Comparison of ENCODE assay signal across 24 cellular contexts in genomic region chr11:45692808-45693453, GRCh38. TPM values are rescaled to one million over a fixed set of nuclear protein-coding genes. Genes with fewer than 3 reads are reported as not detected.
"Had no signal": no experiment of that assay in that cellular context is flagged by ENCODE, and none has a peak within 500 bp of the region (broad histone marks: within the 10 kb centered on the region; RNA-seq: fewer than 3 reads in every experiment).

No MANE protein-coding gene starts in this region.

- H3K4me3 ChIP-seq: ascending aorta, colonic mucosa, hepatocyte, smooth muscle cell, tibial nerve, vagina had no signal

- H3K4me1 Mint-ChIP-seq: activated naive CD4-positive, alpha-beta T cell treated with anti-CD3 and anti-CD28 coated beads, Interleukin-2, amount 10 ng/mL, durations not matched to agents 7 days and 5 days; central memory CD8-positive, alpha-beta T cell; stimulated activated effector memory CD8-positive, alpha-beta T cell treated with anti-CD3 and anti-CD28 coated beads, Interleukin-12 subunit alpha, Interleukin-12 subunit beta, amount 100 ng/mL, for 72 hours had no signal

- H3K79me2 ChIP-seq: hepatocyte, parathyroid adenoma had no signal

- ATAC-seq: left cardiac atrium; naive thymus-derived CD4-positive, alpha-beta T cell; sciatic nerve; stimulated activated effector memory CD8-positive, alpha-beta T cell treated with anti-CD3 and anti-CD28 coated beads, Interleukin-12 subunit alpha, Interleukin-12 subunit beta, amount 100 ng/mL, for 72 hours had no signal

- H3K27ac ChIP-seq: ascending aorta, colonic mucosa, epithelial cell of prostate, hepatocyte, neutrophil, parathyroid adenoma, tibial nerve, vagina, VCaP had no signal

- H3K9me3 Mint-ChIP-seq: activated naive CD4-positive, alpha-beta T cell treated with anti-CD3 and anti-CD28 coated beads, Interleukin-2, amount 10 ng/mL, durations not matched to agents 7 days and 5 days; central memory CD8-positive, alpha-beta T cell; endodermal cell; naive thymus-derived CD4-positive, alpha-beta T cell; stimulated activated effector memory CD8-positive, alpha-beta T cell treated with anti-CD3 and anti-CD28 coated beads, Interleukin-12 subunit alpha, Interleukin-12 subunit beta, amount 100 ng/mL, for 72 hours; T-helper 1 cell treated with Interleukin-12 subunit alpha and Interleukin-12 subunit beta and Interleukin-4 antibody, amounts not matched to agents 30 μg/mL and 1 μg/mL, for 36 hours had no signal

- H2AFZ ChIP-seq: hepatocyte, parathyroid adenoma had no signal

- H3K27ac Mint-ChIP-seq: activated naive CD4-positive, alpha-beta T cell treated with anti-CD3 and anti-CD28 coated beads, Interleukin-2, amount 10 ng/mL, durations not matched to agents 7 days and 5 days; endodermal cell; naive thymus-derived CD4-positive, alpha-beta T cell; stimulated activated effector memory CD8-positive, alpha-beta T cell treated with anti-CD3 and anti-CD28 coated beads, Interleukin-12 subunit alpha, Interleukin-12 subunit beta, amount 100 ng/mL, for 72 hours; T-helper 1 cell treated with Interleukin-12 subunit alpha and Interleukin-12 subunit beta and Interleukin-4 antibody, amounts not matched to agents 30 μg/mL and 1 μg/mL, for 36 hours had no signal

- DNase-seq: activated CD4-positive, alpha-beta T cell treated with anti-CD3 and anti-CD28 coated beads, Interleukin-2, amount 50 U/mL, for 4 hours; activated CD4-positive, CD25-positive, alpha-beta regulatory T cell treated with anti-CD3 and anti-CD28 coated beads, Interleukin-2, amount 50 U/mL, for 72 hours; activated naive CD4-positive, alpha-beta T cell treated with anti-CD3 and anti-CD28 coated beads, Interleukin-2, amount 10 ng/mL, durations not matched to agents 7 days and 5 days; activated T-cell treated with anti-CD3 and anti-CD28 coated beads for 4 hours; colonic mucosa; endodermal cell; foreskin fibroblast; left cardiac atrium; mesenchymal stem cell; naive thymus-derived CD4-positive, alpha-beta T cell; stimulated activated CD4-positive, alpha-beta T cell treated with anti-CD3 and anti-CD28 coated beads, Interleukin-4, amount 100 ng/mL, for 24 hours had no signal

- H3K27me3 ChIP-seq: ascending aorta, colonic mucosa, hepatocyte, tibial nerve, vagina had no signal

- H3K4me1 ChIP-seq: ascending aorta, colonic mucosa, parathyroid adenoma, tibial nerve, vagina had no signal

- H3K9me3 ChIP-seq: ascending aorta, colonic mucosa, neutrophil, tibial nerve, vagina had no signal

- H3K36me3 Mint-ChIP-seq: activated naive CD4-positive, alpha-beta T cell treated with anti-CD3 and anti-CD28 coated beads, Interleukin-2, amount 10 ng/mL, durations not matched to agents 7 days and 5 days; naive thymus-derived CD4-positive, alpha-beta T cell; stimulated activated effector memory CD8-positive, alpha-beta T cell treated with anti-CD3 and anti-CD28 coated beads, Interleukin-12 subunit alpha, Interleukin-12 subunit beta, amount 100 ng/mL, for 72 hours had no signal

- H3K4me3 Mint-ChIP-seq: activated naive CD4-positive, alpha-beta T cell treated with anti-CD3 and anti-CD28 coated beads, Interleukin-2, amount 10 ng/mL, durations not matched to agents 7 days and 5 days; central memory CD8-positive, alpha-beta T cell; endodermal cell; naive thymus-derived CD4-positive, alpha-beta T cell; stimulated activated effector memory CD8-positive, alpha-beta T cell treated with anti-CD3 and anti-CD28 coated beads, Interleukin-12 subunit alpha, Interleukin-12 subunit beta, amount 100 ng/mL, for 72 hours; T-helper 1 cell treated with Interleukin-12 subunit alpha and Interleukin-12 subunit beta and Interleukin-4 antibody, amounts not matched to agents 30 μg/mL and 1 μg/mL, for 36 hours had no signal

- H3K9ac ChIP-seq: parathyroid adenoma had no signal

- H3K4me2 ChIP-seq: hepatocyte, smooth muscle cell had no signal

- H3K36me3 ChIP-seq: ascending aorta, colonic mucosa, neutrophil, tibial nerve, vagina had no signal

RNA-seq across cellular contexts. Expression of gene CHST1, which starts 27.5 kb away (rescaled TPM):
- total RNA-seq: naive thymus-derived CD4-positive, alpha-beta T cell had no signal
- polyA plus RNA-seq: naive thymus-derived CD4-positive, alpha-beta T cell had no signal
